1 cellular context compared by ENCODE assay signal in the genomic region with DNA sequence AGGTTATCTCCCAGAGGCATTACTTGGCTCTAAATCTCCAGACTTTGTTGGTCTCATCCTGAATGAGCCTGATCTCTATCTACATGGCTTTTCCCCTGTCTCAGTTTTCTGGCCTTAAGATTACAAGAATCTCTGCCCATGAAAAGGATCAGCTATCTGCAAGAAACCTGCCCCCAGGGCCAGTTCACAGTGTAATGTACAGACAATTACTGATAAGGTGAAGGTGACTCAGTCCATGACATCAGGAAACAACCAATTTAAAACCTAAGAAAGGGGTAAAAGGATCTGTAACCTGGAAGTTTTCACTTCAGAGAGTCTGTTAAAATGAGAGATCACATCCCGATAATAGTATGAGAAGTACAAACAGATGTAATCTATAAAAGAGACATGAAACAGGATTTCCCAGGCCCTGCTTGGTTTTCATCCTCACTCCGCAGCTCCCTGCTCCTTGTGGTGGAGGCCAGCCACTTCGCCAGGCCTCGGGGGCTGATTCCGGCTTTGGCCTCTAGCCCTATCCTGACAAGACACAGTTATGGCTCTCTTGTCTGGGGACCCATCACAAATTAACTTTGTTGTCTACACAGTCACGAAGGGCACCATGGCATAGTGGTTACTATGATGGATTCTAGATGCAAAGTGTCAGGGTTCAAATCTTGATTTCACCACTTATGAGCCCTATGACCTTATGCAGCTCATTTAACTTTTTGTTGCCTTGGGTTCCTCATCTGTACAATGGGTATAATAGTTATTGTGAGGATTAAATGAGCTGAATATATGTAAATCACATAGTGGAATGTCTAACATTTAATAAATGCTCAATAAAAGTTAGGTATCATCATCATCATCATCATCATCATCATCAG.
TF ChIP-seq lines count a peak whose summit lies in the region.

No MANE protein-coding gene starts in this region.

TF ChIP-seq in K562, 482 proteins besides CTCF, POLR2A, EP300 and RAD21 (continued from another document):
- TF ChIP-seq, protein P1, sequence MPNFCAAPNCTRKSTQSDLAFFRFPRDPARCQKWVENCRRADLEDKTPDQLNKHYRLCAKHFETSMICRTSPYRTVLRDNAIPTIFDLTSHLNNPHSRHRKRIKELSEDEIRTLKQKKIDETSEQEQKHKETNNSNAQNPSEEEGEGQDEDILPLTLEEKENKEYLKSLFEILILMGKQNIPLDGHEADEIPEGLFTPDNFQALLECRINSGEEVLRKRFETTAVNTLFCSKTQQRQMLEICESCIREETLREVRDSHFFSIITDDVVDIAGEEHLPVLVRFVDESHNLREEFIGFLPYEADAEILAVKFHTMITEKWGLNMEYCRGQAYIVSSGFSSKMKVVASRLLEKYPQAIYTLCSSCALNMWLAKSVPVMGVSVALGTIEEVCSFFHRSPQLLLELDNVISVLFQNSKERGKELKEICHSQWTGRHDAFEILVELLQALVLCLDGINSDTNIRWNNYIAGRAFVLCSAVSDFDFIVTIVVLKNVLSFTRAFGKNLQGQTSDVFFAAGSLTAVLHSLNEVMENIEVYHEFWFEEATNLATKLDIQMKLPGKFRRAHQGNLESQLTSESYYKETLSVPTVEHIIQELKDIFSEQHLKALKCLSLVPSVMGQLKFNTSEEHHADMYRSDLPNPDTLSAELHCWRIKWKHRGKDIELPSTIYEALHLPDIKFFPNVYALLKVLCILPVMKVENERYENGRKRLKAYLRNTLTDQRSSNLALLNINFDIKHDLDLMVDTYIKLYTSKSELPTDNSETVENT (CRISPR knock-in tag; IDR thresholded peaks at IDR 0.05): no peak
- no peak for TF ChIP-seq FOS (IDR thresholded peaks at IDR 0.05; ENCODE audit: extremely low read depth, insufficient read length)
- peak; percentile 15; the same call in 1 of the 2 replicates for TF ChIP-seq SMARCA4 (IDR thresholded peaks at IDR 0.05)
- no peak for TF ChIP-seq ZNF3 (CRISPR knock-in tag; IDR thresholded peaks at IDR 0.05)
- peak; percentile 22; the same call in 1 of the 2 replicates for TF ChIP-seq ARID1B (IDR thresholded peaks at IDR 0.05)
- no peak for TF ChIP-seq RFX1 (IDR thresholded peaks at IDR 0.05)
- TF ChIP-seq CC2D1A (IDR thresholded peaks at IDR 0.05): no peak
- TF ChIP-seq RNF2 (IDR thresholded peaks at IDR 0.05): no peak
- TF ChIP-seq NBN (IDR thresholded peaks at IDR 0.05; ENCODE audit: low read depth): no peak
- TF ChIP-seq MAX (CRISPR knock-in tag; IDR thresholded peaks at IDR 0.05): no peak
- no peak for TF ChIP-seq HDAC2 (IDR thresholded peaks at IDR 0.05)
- TF ChIP-seq, protein P2, sequence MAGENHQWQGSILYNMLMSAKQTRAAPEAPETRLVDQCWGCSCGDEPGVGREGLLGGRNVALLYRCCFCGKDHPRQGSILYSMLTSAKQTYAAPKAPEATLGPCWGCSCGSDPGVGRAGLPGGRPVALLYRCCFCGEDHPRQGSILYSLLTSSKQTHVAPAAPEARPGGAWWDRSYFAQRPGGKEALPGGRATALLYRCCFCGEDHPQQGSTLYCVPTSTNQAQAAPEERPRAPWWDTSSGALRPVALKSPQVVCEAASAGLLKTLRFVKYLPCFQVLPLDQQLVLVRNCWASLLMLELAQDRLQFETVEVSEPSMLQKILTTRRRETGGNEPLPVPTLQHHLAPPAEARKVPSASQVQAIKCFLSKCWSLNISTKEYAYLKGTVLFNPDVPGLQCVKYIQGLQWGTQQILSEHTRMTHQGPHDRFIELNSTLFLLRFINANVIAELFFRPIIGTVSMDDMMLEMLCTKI (IDR thresholded peaks at IDR 0.05; ENCODE audit: partially characterized antibody): no peak
- no peak for TF ChIP-seq SREBF2 (CRISPR knock-in tag; IDR thresholded peaks at IDR 0.05)
- 0 out of 2 replicates have a peak, but pooled peaks have one; percentile 17 for TF ChIP-seq POLR2H (tag; IDR thresholded peaks at IDR 0.05; ENCODE audit: low read depth)
- peak; percentile 96 for TF ChIP-seq FOSL1 (tag; conservative IDR thresholded peaks at IDR 0.05)
- TF ChIP-seq, protein P3, sequence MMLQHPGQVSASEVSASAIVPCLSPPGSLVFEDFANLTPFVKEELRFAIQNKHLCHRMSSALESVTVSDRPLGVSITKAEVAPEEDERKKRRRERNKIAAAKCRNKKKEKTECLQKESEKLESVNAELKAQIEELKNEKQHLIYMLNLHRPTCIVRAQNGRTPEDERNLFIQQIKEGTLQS (IDR thresholded peaks at IDR 0.05): peak; percentile 87
- TF ChIP-seq, protein P3 (CRISPR knock-in tag; conservative IDR thresholded peaks at IDR 0.05): no peak
- peak; percentile 69 for TF ChIP-seq TCF7L2 (IDR thresholded peaks at IDR 0.05; ENCODE audit: low read depth, low read length)
- TF ChIP-seq ZNF561 (CRISPR knock-in tag; conservative IDR thresholded peaks at IDR 0.05): no peak
- peak in 1 of 2 experiments; percentile 95; a peak in 2 of 4 replicates for TF ChIP-seq NONO (IDR thresholded peaks at IDR 0.05; ENCODE audit: low read depth in 2 of 2, low read length in 1 of 2)
- TF ChIP-seq RBM25 (IDR thresholded peaks at IDR 0.05; ENCODE audit: low read depth, low read length, severe bottlenecking): peak; percentile 65
- TF ChIP-seq HNRNPL (IDR thresholded peaks at IDR 0.05; ENCODE audit: low read depth, low read length): no peak
- TF ChIP-seq, protein P4, sequence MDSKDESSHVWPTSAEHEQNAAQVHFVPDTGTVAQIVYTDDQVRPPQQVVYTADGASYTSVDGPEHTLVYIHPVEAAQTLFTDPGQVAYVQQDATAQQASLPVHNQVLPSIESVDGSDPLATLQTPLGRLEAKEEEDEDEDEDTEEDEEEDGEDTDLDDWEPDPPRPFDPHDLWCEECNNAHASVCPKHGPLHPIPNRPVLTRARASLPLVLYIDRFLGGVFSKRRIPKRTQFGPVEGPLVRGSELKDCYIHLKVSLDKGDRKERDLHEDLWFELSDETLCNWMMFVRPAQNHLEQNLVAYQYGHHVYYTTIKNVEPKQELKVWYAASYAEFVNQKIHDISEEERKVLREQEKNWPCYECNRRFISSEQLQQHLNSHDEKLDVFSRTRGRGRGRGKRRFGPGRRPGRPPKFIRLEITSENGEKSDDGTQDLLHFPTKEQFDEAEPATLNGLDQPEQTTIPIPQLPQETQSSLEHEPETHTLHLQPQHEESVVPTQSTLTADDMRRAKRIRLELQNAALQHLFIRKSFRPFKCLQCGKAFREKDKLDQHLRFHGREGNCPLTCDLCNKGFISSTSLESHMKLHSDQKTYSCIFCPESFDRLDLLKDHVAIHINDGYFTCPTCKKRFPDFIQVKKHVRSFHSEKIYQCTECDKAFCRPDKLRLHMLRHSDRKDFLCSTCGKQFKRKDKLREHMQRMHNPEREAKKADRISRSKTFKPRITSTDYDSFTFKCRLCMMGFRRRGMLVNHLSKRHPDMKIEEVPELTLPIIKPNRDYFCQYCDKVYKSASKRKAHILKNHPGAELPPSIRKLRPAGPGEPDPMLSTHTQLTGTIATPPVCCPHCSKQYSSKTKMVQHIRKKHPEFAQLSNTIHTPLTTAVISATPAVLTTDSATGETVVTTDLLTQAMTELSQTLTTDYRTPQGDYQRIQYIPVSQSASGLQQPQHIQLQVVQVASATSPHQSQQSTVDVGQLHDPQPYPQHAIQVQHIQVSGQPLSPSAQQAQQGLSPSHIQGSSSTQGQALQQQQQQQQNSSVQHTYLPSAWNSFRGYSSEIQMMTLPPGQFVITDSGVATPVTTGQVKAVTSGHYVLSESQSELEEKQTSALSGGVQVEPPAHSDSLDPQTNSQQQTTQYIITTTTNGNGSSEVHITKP (IDR thresholded peaks at IDR 0.05; ENCODE audit: partially characterized antibody): peak; percentile 99
